Comparison of ENCODE assay signal across 9 cellular contexts in the genomic region with DNA sequence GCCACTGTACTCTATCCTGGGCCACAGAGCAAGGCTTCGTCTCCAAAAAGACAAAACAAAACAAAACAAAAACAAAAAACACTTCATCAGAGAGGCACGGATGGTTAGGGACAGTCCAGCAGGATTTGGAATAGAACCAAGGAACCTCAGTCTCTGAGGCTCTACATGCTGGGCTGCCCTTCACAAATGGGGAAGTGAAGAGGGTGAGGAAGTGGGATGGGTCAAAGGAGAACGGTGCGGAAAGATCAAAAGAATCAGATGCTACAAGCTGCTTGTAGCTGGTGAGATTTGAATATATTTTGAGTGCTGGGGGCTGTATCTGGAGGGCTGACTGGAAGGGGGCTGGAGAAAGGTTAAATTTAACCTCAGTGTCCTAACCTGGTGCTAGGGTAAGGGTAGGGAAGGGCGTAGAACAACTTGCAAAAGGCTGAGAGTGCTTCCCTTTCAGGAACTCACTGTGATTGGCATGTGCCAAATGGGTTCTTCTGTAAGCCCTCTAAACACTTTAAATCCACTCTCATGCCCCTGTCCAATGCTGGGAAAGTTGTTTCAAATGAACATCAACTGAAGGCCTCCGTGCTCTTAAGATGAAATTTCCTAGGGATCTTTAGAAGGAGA. TPM values are rescaled to one million over a fixed set of nuclear protein-coding genes. Genes with fewer than 3 reads are reported as not detected.
DNase-seq lines count a peak whose midpoint lies in the region; TF ChIP-seq lines count a peak whose summit lies in the region.
"Had no signal": no experiment of that assay in that cellular context is flagged by ENCODE, and none has a peak within 500 bp of the region (broad histone marks: within the 10 kb centered on the region; RNA-seq: fewer than 3 reads in every experiment).

No MANE protein-coding gene starts in this region.

- peak overlapping the region; percentile 7 for H3K27ac Mint-ChIP-seq in activated naive CD8-positive, alpha-beta T cell
- H3K27ac Mint-ChIP-seq in neural progenitor cell (no peak overlapping the region), Caco-2 (ENCODE audit: unreplicated experiment) (no peak overlapping the region)

- no peaks in the 10 kb centered on the region for H3K9me3 Mint-ChIP-seq in activated naive CD8-positive, alpha-beta T cell (ENCODE audit: low read depth)
- no peaks in the 10 kb centered on the region for H3K9me3 Mint-ChIP-seq in neural progenitor cell
- H3K9me3 Mint-ChIP-seq in Caco-2 (ENCODE audit: unreplicated experiment) = no peaks in the 10 kb centered on the region

- H3K4me1 ChIP-seq in neural progenitor cell (peaks cover 35% of the 10 kb centered on the region), Caco-2 (peaks cover 27% of the 10 kb centered on the region)

- H3K4me1 Mint-ChIP-seq in activated naive CD8-positive, alpha-beta T cell (ENCODE audit: low read depth) = peaks cover 59% of the 10 kb centered on the region
- H3K4me1 Mint-ChIP-seq in neural progenitor cell = peaks cover 42% of the 10 kb centered on the region
- H3K4me1 Mint-ChIP-seq in Caco-2 (ENCODE audit: low read depth, unreplicated experiment) = peaks cover 39% of the 10 kb centered on the region

- peaks cover 25% of the 10 kb centered on the region for H3F3A ChIP-seq in neural progenitor cell (ENCODE audit: low read depth)

- H3K9me3 ChIP-seq in neural progenitor cell (ENCODE audit: low read depth) (no peaks in the 10 kb centered on the region), Caco-2 (no peaks in the 10 kb centered on the region)

- H3K27ac ChIP-seq in neural progenitor cell = no peak overlapping the region

- H3K36me3 ChIP-seq in neural progenitor cell (no peaks in the 10 kb centered on the region), Caco-2 (ENCODE audit: control insufficient read depth, insufficient read depth, low read length) (no peaks in the 10 kb centered on the region)

- CTCF ChIA-PET in Caco-2 (lab: Charles Lee) = no interaction called here

- no peak overlapping the region for H2AFZ ChIP-seq in neural progenitor cell (replicated peaks)

- H4K20me1 ChIP-seq in neural progenitor cell (ENCODE audit: low read depth) = peaks cover 33% of the 10 kb centered on the region

- no peaks in the 10 kb centered on the region for H3K36me3 Mint-ChIP-seq in activated naive CD8-positive, alpha-beta T cell
- peaks cover 10% of the 10 kb centered on the region for H3K36me3 Mint-ChIP-seq in neural progenitor cell
- H3K36me3 Mint-ChIP-seq in Caco-2 (ENCODE audit: insufficient read depth, unreplicated experiment) = peaks cover 16% of the 10 kb centered on the region

- H3K4me2 ChIP-seq in neural progenitor cell = no peak overlapping the region

- H3K27me3 ChIP-seq in neural progenitor cell (no peaks in the 10 kb centered on the region), Caco-2 (replicated peaks; ENCODE audit: control insufficient read depth, insufficient read depth, low read length) (no peaks in the 10 kb centered on the region)

- H3K27me3 Mint-ChIP-seq in activated naive CD8-positive, alpha-beta T cell = no peaks in the 10 kb centered on the region
- H3K27me3 Mint-ChIP-seq in neural progenitor cell (ENCODE audit: insufficient read depth, low read depth) (no peaks in the 10 kb centered on the region), Caco-2 (ENCODE audit: insufficient read depth, unreplicated experiment) (no peaks in the 10 kb centered on the region)

- H3K4me3 ChIP-seq in Jurkat, Clone E6-1 (ENCODE audit: low read length) = no peak overlapping the region
- no peak overlapping the region for H3K4me3 ChIP-seq in neural progenitor cell
- H3K4me3 ChIP-seq in Caco-2 (ENCODE audit: low read depth, low read length) = no peak overlapping the region

- H3K9ac ChIP-seq in neural progenitor cell = no peak overlapping the region

- POLR2A ChIA-PET in Caco-2 (lab: Charles Lee) = no interaction called here

- intact Hi-C loops in Caco-2 (cut with micrococcal nuclease; ENCODE audit: unreplicated experiment) = no loop called here

- TF ChIP-seq CTCF in neural progenitor cell (IDR thresholded peaks at IDR 0.05) = no peak
- TF ChIP-seq CTCF in Caco-2 (IDR thresholded peaks at IDR 0.05; ENCODE audit: insufficient read depth in 1 of 2, low read depth in 1 of 2, low read length in 1 of 2, severe bottlenecking in 1 of 2, unreplicated experiment in 1 of 2) = no peak

- peak overlapping the region; percentile 73 for H3K4me3 Mint-ChIP-seq in activated naive CD8-positive, alpha-beta T cell
- H3K4me3 Mint-ChIP-seq in neural progenitor cell = peak overlapping the region; percentile 9
- no peak overlapping the region for H3K4me3 Mint-ChIP-seq in Caco-2 (ENCODE audit: unreplicated experiment)

- no TSS peak for BruUV-seq in Caco-2 (replicated peaks; lab: Mats Ljungman, UMichigan)

- DNase-seq in GDM1 (lab: John Stamatoyannopoulos, UW) (peak; percentile 44), neural progenitor cell (ENCODE audit: low spot score) (no peak), amniotic stem cell (lab: John Stamatoyannopoulos, UW) (no peak), NCI-H187 (lab: John Stamatoyannopoulos, UW) (no peak), NCI-H524 treated with DMSO at 0.1 percent for 48 hours (lab: John Stamatoyannopoulos, UW) (no peak), Caco-2 (no peak)
- peak; percentile 54 for DNase-seq in Jurkat, Clone E6-1 (ENCODE audit: low read depth, low spot score)
- DNase-seq: NCI-H2029 had no signal

- H3K79me2 ChIP-seq in neural progenitor cell (ENCODE audit: low read depth) = peaks cover 5% of the 10 kb centered on the region

RNA-seq across cellular contexts. Expression of a gene that starts 4.6 kb away (rescaled TPM):
- polyA plus RNA-seq in Jurkat, Clone E6-1 (2012; ENCODE audit: insufficient read depth, insufficient read length) = 10.4 TPM
- total RNA-seq in neural progenitor cell (ENCODE audit: low replicate concordance) (6.8 and 7.4 TPM in 2 replicates), Caco-2 (2022) (18.7 and 19.4 TPM in 2 replicates)

RNA-seq across cellular contexts. Expression of a gene that starts 29.0 kb away (rescaled TPM):
- not detected for polyA plus RNA-seq in Jurkat, Clone E6-1 (2012; ENCODE audit: insufficient read depth, insufficient read length)
- total RNA-seq in neural progenitor cell (ENCODE audit: low replicate concordance) (not detected in 2 replicates), Caco-2 (2022) (not detected in 2 replicates)

RNA-seq across cellular contexts. Expression of a gene that starts 44.9 kb away (rescaled TPM):
- polyA plus RNA-seq in Jurkat, Clone E6-1 (2012; ENCODE audit: insufficient read depth, insufficient read length) = 21.8 TPM
- total RNA-seq in neural progenitor cell (ENCODE audit: low replicate concordance) = 25.2 and 40.1 TPM in 2 replicates
- total RNA-seq in Caco-2 (2022) = 49.1 and 50.1 TPM in 2 replicates

Comparison
In these comparisons a context has a peak if more than half of its experiments do, and no peak if none do; other contexts are left out.
1. DNase-seq: peak in GDM1 (single experiment) and Jurkat, Clone E6-1 (single experiment); none in neural progenitor cell (single experiment), amniotic stem cell (single experiment), NCI-H187 (0 of 2), NCI-H524 treated with DMSO at 0.1 percent for 48 hours (single experiment) and Caco-2 (0 of 2).